8 cellular contexts compared by ENCODE assay signal in genomic region chr4:139555705-139556070, GRCh38. TPM values are rescaled to one million over a fixed set of nuclear protein-coding genes. Genes with fewer than 3 reads are reported as not detected.
DNase-seq lines count a peak whose midpoint lies in the region; ATAC-seq and TF ChIP-seq lines count a peak whose summit lies in the region.

No MANE protein-coding gene starts in this region.

- H3K36me3 Mint-ChIP-seq in T-helper 1 cell treated with Interleukin-12 subunit alpha and Interleukin-12 subunit beta and Interleukin-4 antibody, amounts not matched to agents 30 μg/mL and 1 μg/mL, for 36 hours (ENCODE audit: low read depth), result peaks cover 1% of the 10 kb centered on the region

- H3K9me3 Mint-ChIP-seq in T-helper 1 cell treated with Interleukin-12 subunit alpha and Interleukin-12 subunit beta and Interleukin-4 antibody, amounts not matched to agents 30 μg/mL and 1 μg/mL, for 36 hours, result no peaks in the 10 kb centered on the region

- H3K27ac Mint-ChIP-seq in T-helper 1 cell treated with Interleukin-12 subunit alpha and Interleukin-12 subunit beta and Interleukin-4 antibody, amounts not matched to agents 30 μg/mL and 1 μg/mL, for 36 hours, result peak overlapping the region; percentile 97

- peaks cover 10% of the 10 kb centered on the region for H3K4me1 ChIP-seq in foreskin keratinocyte

- peak overlapping the region; percentile 95 for H3K4me3 Mint-ChIP-seq in T-helper 1 cell treated with Interleukin-12 subunit alpha and Interleukin-12 subunit beta and Interleukin-4 antibody, amounts not matched to agents 30 μg/mL and 1 μg/mL, for 36 hours

- peaks cover 40% of the 10 kb centered on the region for H3K4me1 Mint-ChIP-seq in T-helper 1 cell treated with Interleukin-12 subunit alpha and Interleukin-12 subunit beta and Interleukin-4 antibody, amounts not matched to agents 30 μg/mL and 1 μg/mL, for 36 hours (ENCODE audit: low read depth)

- no peak for TF ChIP-seq CTCF in foreskin keratinocyte (conservative IDR thresholded peaks at IDR 0.05)
- TF ChIP-seq CTCF in omental fat pad (IDR thresholded peaks at IDR 0.05), result no peak
- no peak for TF ChIP-seq CTCF in GM10266 (IDR thresholded peaks at IDR 0.05; ENCODE audit: control insufficient read depth, insufficient read depth, low read depth, missing control alignments)

- H3K27me3 ChIP-seq in foreskin keratinocyte, result peaks cover 37% of the 10 kb centered on the region

- H3K27ac ChIP-seq in foreskin keratinocyte, result peak overlapping the region; percentile 78

- H3K27me3 Mint-ChIP-seq in T-helper 1 cell treated with Interleukin-12 subunit alpha and Interleukin-12 subunit beta and Interleukin-4 antibody, amounts not matched to agents 30 μg/mL and 1 μg/mL, for 36 hours (ENCODE audit: low read depth), result peaks cover 14% of the 10 kb centered on the region

- DNase-seq in T-helper 1 cell (no peak), foreskin keratinocyte (no peak), omental fat pad (ENCODE audit: low spot score) (no peak), GM10266 (ENCODE audit: extremely low spot score) (no peak), NCI-H1694 treated with DMSO at 0.1 percent for 48 hours (lab: John Stamatoyannopoulos, UW) (no peak)

- ATAC-seq in HG03045 (IDR thresholded peaks at IDR 0.05; ENCODE audit: unreplicated experiment) (peak; percentile 22), foreskin keratinocyte (peak; percentile 39), omental fat pad (ENCODE audit: low FRiP score) (peak; percentile 64)
- peak; percentile 2 to 13 for ATAC-seq in activated CD4-positive, CD25-positive, alpha-beta regulatory T cell treated with anti-CD3 and anti-CD28 coated beads, Interleukin-2, amount 50 U/mL, for 24 hours

RNA-seq across cellular contexts. Expression of gene SETD7, which starts 0.3 kb away (rescaled TPM):
- total RNA-seq in foreskin keratinocyte, result 30.9 and 32.0 TPM in 2 replicates
- 7.3 and 8.2 TPM in 2 replicates for polyA plus RNA-seq in foreskin keratinocyte
- total RNA-seq in omental fat pad, result 10 to 100 TPM; 71.7 to 92.7 (median 82.2) TPM

Comparison
In these comparisons a context has a peak if more than half of its experiments do, and no peak if none do; other contexts are left out.
1. ATAC-seq: peak in every context shown above with its lines; median percentile 64 in omental fat pad; 39 in foreskin keratinocyte; 22 in HG03045; 8 in activated CD4-positive, CD25-positive, alpha-beta regulatory T cell treated with anti-CD3 and anti-CD28 coated beads, Interleukin-2, amount 50 U/mL, for 24 hours.